16 cellular contexts compared by ENCODE assay signal in genomic region chr15:61057830-61058529, GRCh38.
A peak's percentile ranks its signal among the peaks of the same experiment; 100 is the strongest.
DNase-seq lines count a peak whose midpoint lies in the region; ATAC-seq, FAIRE-seq and TF ChIP-seq lines count a peak whose summit lies in the region.
"Had no signal": no experiment of that assay in that cellular context is flagged by ENCODE, and none has a peak within 500 bp of the region (broad histone marks: within the 10 kb centered on the region; RNA-seq: fewer than 3 reads in every experiment).

No MANE protein-coding gene starts in this region.

- H3K4ac ChIP-seq in mesenchymal stem cell (ENCODE audit: low read depth in 1 of 2, low read length in 2 of 2) = no peak overlapping the region

- no peak overlapping the region for H2BK5ac ChIP-seq in mesenchymal stem cell (ENCODE audit: low read depth, low read length, poor library complexity, severe bottlenecking)

- no peaks in the 10 kb centered on the region for H3K9me3 Mint-ChIP-seq in activated naive CD4-positive, alpha-beta T cell treated with anti-CD3 and anti-CD28 coated beads, Interleukin-2, amount 50 U/mL, for 72 hours
- H3K9me3 Mint-ChIP-seq in activated naive CD4-positive, alpha-beta T cell treated with anti-CD3 and anti-CD28 coated beads for 36 hours = no peaks in the 10 kb centered on the region
- H3K9me3 Mint-ChIP-seq in astrocyte (ENCODE audit: unreplicated experiment) = no peaks in the 10 kb centered on the region
- H3K9me3 Mint-ChIP-seq: CD8-positive, alpha-beta T cell; HFFc6 had no signal

- no peak overlapping the region for H4K8ac ChIP-seq in mesenchymal stem cell (ENCODE audit: low read length)

- H3K36me3 ChIP-seq in astrocyte (ENCODE audit: insufficient read depth, low read length) (no peaks in the 10 kb centered on the region), mesenchymal stem cell (ENCODE audit: control insufficient read depth in 1 of 2, insufficient read depth in 2 of 2, low read depth in 1 of 2, low read length in 2 of 2) (no peaks in the 10 kb centered on the region)
- H3K36me3 ChIP-seq: BE2C had no signal

- H2AFZ ChIP-seq in astrocyte (ENCODE audit: low read depth, low read length) (no peak overlapping the region), mesenchymal stem cell (ENCODE audit: low read depth, low read length) (no peak overlapping the region)

- H2BK15ac ChIP-seq in mesenchymal stem cell (ENCODE audit: low read depth, poor library complexity, severe bottlenecking) = no peak overlapping the region

- no peak overlapping the region for H3K4me2 ChIP-seq in astrocyte (ENCODE audit: low read length)
- no peak overlapping the region for H3K4me2 ChIP-seq in mesenchymal stem cell (ENCODE audit: low read length, poor library complexity, severe bottlenecking)

- intact Hi-C loops in activated naive CD4-positive, alpha-beta T cell treated with anti-CD3 and anti-CD28 coated beads for 36 hours (cut with micrococcal nuclease) = loop anchor here (2.0 to 10.0 kb wide), 2 partner anchors 549 to 693 kb away; no protein-coding TSS in a partner anchor

- no peak overlapping the region for H3K23ac ChIP-seq in mesenchymal stem cell (ENCODE audit: low read length in 2 of 2)

- H3K79me2 ChIP-seq in astrocyte (ENCODE audit: insufficient read depth, low read length) = no peaks in the 10 kb centered on the region

- peak overlapping the region; percentile 5 to 85 for H3K27ac Mint-ChIP-seq in activated naive CD4-positive, alpha-beta T cell treated with anti-CD3 and anti-CD28 coated beads, Interleukin-2, amount 50 U/mL, for 72 hours
- no peak overlapping the region for H3K27ac Mint-ChIP-seq in activated naive CD4-positive, alpha-beta T cell treated with anti-CD3 and anti-CD28 coated beads for 36 hours
- H3K27ac Mint-ChIP-seq in astrocyte (ENCODE audit: unreplicated experiment) = peak overlapping the region; percentile 60
- H3K27ac Mint-ChIP-seq: CD8-positive, alpha-beta T cell; HFFc6 had no signal

- H3K4me3 Mint-ChIP-seq in activated naive CD4-positive, alpha-beta T cell treated with anti-CD3 and anti-CD28 coated beads for 36 hours = no peak overlapping the region
- no peak overlapping the region for H3K4me3 Mint-ChIP-seq in astrocyte (ENCODE audit: unreplicated experiment)
- H3K4me3 Mint-ChIP-seq: CD8-positive, alpha-beta T cell; HFFc6 had no signal

- H3K27me3 ChIP-seq in astrocyte (ENCODE audit: insufficient read depth, low read length) (peaks cover 2% of the 10 kb centered on the region), mesenchymal stem cell (ENCODE audit: control insufficient read depth in 1 of 2, insufficient read depth in 1 of 2, low read length in 2 of 2) (peaks cover 0 to 14% of the 10 kb centered on the region in 2 experiments)
- H3K27me3 ChIP-seq: BE2C had no signal

- H3K27ac ChIP-seq in astrocyte (ENCODE audit: low read depth, low read length) (no peak overlapping the region), mesenchymal stem cell (ENCODE audit: low read length, poor library complexity, severe bottlenecking) (no peak overlapping the region)

- no peaks in the 10 kb centered on the region for H4K20me1 ChIP-seq in astrocyte (ENCODE audit: insufficient read depth, low read length)

- H4K91ac ChIP-seq in mesenchymal stem cell (ENCODE audit: low read length) = no peak overlapping the region

- no peaks in the 10 kb centered on the region for H3K79me1 ChIP-seq in mesenchymal stem cell (replicated peaks; ENCODE audit: low read length, poor library complexity, severe bottlenecking)

- H3K9ac ChIP-seq in astrocyte (ENCODE audit: low read length) (no peak overlapping the region), mesenchymal stem cell (ENCODE audit: low read length) (peak overlapping the region; percentile 21)

- no peaks in the 10 kb centered on the region for H3K9me3 ChIP-seq in astrocyte (ENCODE audit: insufficient read depth, low read depth, low read length)
- no peaks in the 10 kb centered on the region for H3K9me3 ChIP-seq in mesenchymal stem cell (ENCODE audit: control insufficient read depth, low read length)
- H3K9me3 ChIP-seq: BE2C had no signal

- peak in 1 of 2 donors; percentile 52 for ATAC-seq in activated naive CD4-positive, alpha-beta T cell treated with anti-CD3 and anti-CD28 coated beads, Interleukin-2, amount 50 U/mL, for 72 hours
- ATAC-seq: CD8-positive, alpha-beta T cell had no signal

- H3K36me3 Mint-ChIP-seq in activated naive CD4-positive, alpha-beta T cell treated with anti-CD3 and anti-CD28 coated beads, Interleukin-2, amount 50 U/mL, for 72 hours = no peaks in the 10 kb centered on the region
- H3K36me3 Mint-ChIP-seq in activated naive CD4-positive, alpha-beta T cell treated with anti-CD3 and anti-CD28 coated beads for 36 hours (ENCODE audit: low read depth) = no peaks in the 10 kb centered on the region
- H3K36me3 Mint-ChIP-seq in astrocyte (ENCODE audit: low read depth, unreplicated experiment) = no peaks in the 10 kb centered on the region
- H3K36me3 Mint-ChIP-seq: CD8-positive, alpha-beta T cell had no signal

- H2BK120ac ChIP-seq in mesenchymal stem cell (ENCODE audit: low read depth, low read length) = no peak overlapping the region

- CTCF ChIA-PET in activated naive CD4-positive, alpha-beta T cell treated with anti-CD3 and anti-CD28 coated beads for 36 hours (lab: Charles Lee) = no interaction called here

- H3K4me1 ChIP-seq in astrocyte (ENCODE audit: insufficient read depth, low read length) (no peaks in the 10 kb centered on the region), mesenchymal stem cell (ENCODE audit: control insufficient read depth, insufficient read depth, low read depth, low read length) (no peaks in the 10 kb centered on the region)
- H3K4me1 ChIP-seq: BE2C had no signal

- no peak overlapping the region for H2AK5ac ChIP-seq in mesenchymal stem cell (ENCODE audit: low read length, severe bottlenecking)

- no peak overlapping the region for H3K14ac ChIP-seq in mesenchymal stem cell (ENCODE audit: low read length in 2 of 2)

- 79% methylated on average over 6 of the region's 6 CpGs for WGBS in mesenchymal stem cell

- no peak for TF ChIP-seq CTCF in astrocyte (IDR thresholded peaks at IDR 0.05; ENCODE audit: insufficient read depth, low read depth, low read length)

- no peak for DNase-seq in activated naive CD4-positive, alpha-beta T cell treated with anti-CD3 and anti-CD28 coated beads, Interleukin-2, amount 50 U/mL, for 72 hours (ENCODE audit: low spot score in 2 of 2)
- no peak for DNase-seq in activated naive CD4-positive, alpha-beta T cell treated with anti-CD3 and anti-CD28 coated beads for 36 hours
- no peak for DNase-seq in astrocyte (ENCODE audit: low read depth)
- no peak for DNase-seq in mesenchymal stem cell
- no peak for DNase-seq in activated CD4-positive, CD25-positive, alpha-beta regulatory T cell treated with anti-CD3 and anti-CD28 coated beads, Interleukin-2, amount 50 U/mL, for 72 hours
- no peak for DNase-seq in HuH-7.5 (ENCODE audit: low spot score)
- DNase-seq in NCI-H345 treated with DMSO at 0.1 percent for 48 hours (lab: John Stamatoyannopoulos, UW; ENCODE audit: unreplicated experiment) = no peak
- DNase-seq: BE2C; CD8-positive, alpha-beta T cell; HFFc6; KG1; NCI-H1092 treated with DMSO at 0.1 percent for 48 hours; NCI-H1694 treated with DMSO at 0.1 percent for 48 hours; SHP77 had no signal

- no peak overlapping the region for H3K18ac ChIP-seq in mesenchymal stem cell (ENCODE audit: low read depth in 1 of 2, low read length in 2 of 2)

- no peak for FAIRE-seq in astrocyte (lab: Jason Lieb, UNC)
- FAIRE-seq: H1, RCC 7860 had no signal

- H3K4me1 Mint-ChIP-seq in activated naive CD4-positive, alpha-beta T cell treated with anti-CD3 and anti-CD28 coated beads for 36 hours (ENCODE audit: low read depth) = peaks cover 11% of the 10 kb centered on the region
- peaks cover 8% of the 10 kb centered on the region for H3K4me1 Mint-ChIP-seq in astrocyte (ENCODE audit: low read depth, unreplicated experiment)

- H3K27me3 Mint-ChIP-seq in activated naive CD4-positive, alpha-beta T cell treated with anti-CD3 and anti-CD28 coated beads for 36 hours (ENCODE audit: low read depth) = no peaks in the 10 kb centered on the region
- no peaks in the 10 kb centered on the region for H3K27me3 Mint-ChIP-seq in astrocyte (ENCODE audit: low read depth, unreplicated experiment)

- H2BK12ac ChIP-seq in mesenchymal stem cell (ENCODE audit: low read length in 2 of 2) = no peak overlapping the region

- no peak overlapping the region for H3K4me3 ChIP-seq in astrocyte (ENCODE audit: insufficient read depth, low read depth, low read length)
- H3K4me3 ChIP-seq in mesenchymal stem cell (ENCODE audit: insufficient read depth in 1 of 2, low read depth in 1 of 2, low read length in 2 of 2) = no peak overlapping the region
